In the genomic region with DNA sequence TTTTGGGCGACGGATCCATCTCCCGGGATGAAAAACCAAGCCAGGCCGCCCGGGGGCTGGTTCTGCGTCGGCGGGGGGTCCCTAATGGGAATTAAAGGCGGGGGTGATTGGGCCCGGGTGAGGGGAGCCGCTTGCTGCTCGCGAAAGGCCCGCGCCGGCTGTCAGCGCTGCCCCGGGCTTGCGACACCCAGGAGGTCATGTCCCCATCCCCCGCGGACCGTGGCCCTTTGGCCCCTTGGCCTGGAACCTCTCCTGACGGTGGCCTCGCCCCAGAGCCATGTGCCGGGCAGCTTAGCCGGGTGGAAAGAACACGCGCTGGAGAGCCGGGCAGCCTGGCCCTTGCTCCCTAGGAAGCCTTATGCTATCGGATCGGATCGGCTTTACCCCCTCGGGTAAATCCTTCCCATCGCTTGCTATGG, we compare ENCODE assay signal across 7 cellular contexts. TPM values are rescaled to one million over a fixed set of nuclear protein-coding genes. Genes with fewer than 3 reads are reported as not detected.
A peak's percentile ranks its signal among the peaks of the same experiment; 100 is the strongest.
DNase-seq lines count a peak whose midpoint lies in the region; ATAC-seq, FAIRE-seq and TF ChIP-seq lines count a peak whose summit lies in the region.
"Not testable (repeated sequence)": the region's sequence is repeated elsewhere in the genome, so short reads cannot be mapped to it uniquely, and the experiment has no call there.

No MANE protein-coding gene starts in this region.

- H3K9ac ChIP-seq in astrocyte (ENCODE audit: low read length): peak overlapping the region; percentile 83
- peak overlapping the region; percentile 57 for H3K9ac ChIP-seq in smooth muscle cell (ENCODE audit: low read depth)

- not testable (repeated sequence) for H3K9me3 Mint-ChIP-seq in astrocyte (ENCODE audit: unreplicated experiment)

- H2AFZ ChIP-seq in astrocyte (ENCODE audit: low read depth, low read length) (peak overlapping the region; percentile 88), smooth muscle cell (ENCODE audit: low read depth) (peak overlapping the region; percentile 60)

- not testable (repeated sequence) for H3K27me3 ChIP-seq in astrocyte (ENCODE audit: insufficient read depth, low read length); mononuclear cell (ENCODE audit: insufficient read depth, low read length); smooth muscle cell (ENCODE audit: low read depth)

- H3K36me3 ChIP-seq in astrocyte (ENCODE audit: insufficient read depth, low read length); smooth muscle cell (ENCODE audit: low read depth): not testable (repeated sequence)

- not testable (repeated sequence) for H3K79me2 ChIP-seq in astrocyte (ENCODE audit: insufficient read depth, low read length); smooth muscle cell (ENCODE audit: low read depth)

- ATAC-seq in HG03565 (IDR thresholded peaks at IDR 0.05; ENCODE audit: unreplicated experiment): peak; percentile 3

- H3F3A ChIP-seq in smooth muscle cell (ENCODE audit: low read depth): not testable (repeated sequence)

- under 1% methylated on average over 10 of the region's 34 CpGs for WGBS in smooth muscle cell (ENCODE audit: low lambda C conversion rate)

- not testable (repeated sequence) for H3K27me3 Mint-ChIP-seq in astrocyte (ENCODE audit: low read depth, unreplicated experiment)

- H3K4me2 ChIP-seq in astrocyte (ENCODE audit: low read length): peak overlapping the region; percentile 84
- H3K4me2 ChIP-seq in smooth muscle cell: peak overlapping the region; percentile 65

- peak overlapping the region; percentile 99 for H3K27ac Mint-ChIP-seq in astrocyte (ENCODE audit: unreplicated experiment)

- H3K4me3 ChIP-seq in WI38 (ENCODE audit: low read depth, low read length): peak overlapping the region; percentile 59
- H3K4me3 ChIP-seq in astrocyte (ENCODE audit: insufficient read depth, low read depth, low read length): peak overlapping the region; percentile 66
- peak overlapping the region; percentile 58 to 65 for H3K4me3 ChIP-seq in foreskin fibroblast (ENCODE audit: low read depth in 1 of 2, low read length in 2 of 2)
- peak overlapping the region; percentile 54 for H3K4me3 ChIP-seq in mononuclear cell (ENCODE audit: low read length)
- peak overlapping the region; percentile 58 for H3K4me3 ChIP-seq in smooth muscle cell

- not testable (repeated sequence) for DNase-seq in GM19239 (ENCODE audit: insufficient read length, low spot score); astrocyte (ENCODE audit: low read depth); foreskin fibroblast; smooth muscle cell (lab: John Stamatoyannopoulos, UW; ENCODE audit: unreplicated experiment)

- H3K4me3 Mint-ChIP-seq in astrocyte (ENCODE audit: unreplicated experiment): peak overlapping the region; percentile 89

- not testable (repeated sequence) for TF ChIP-seq CTCF in WI38 (IDR thresholded peaks at IDR 0.05; ENCODE audit: low read depth, low read length); astrocyte (IDR thresholded peaks at IDR 0.05; ENCODE audit: insufficient read depth, low read depth, low read length); foreskin fibroblast (IDR thresholded peaks at IDR 0.05; ENCODE audit: low read depth, low read length); smooth muscle cell (IDR thresholded peaks at IDR 0.05; ENCODE audit: borderline replicate concordance, insufficient read depth, poor library complexity, severe bottlenecking)

- not testable (repeated sequence) for H3K9me3 ChIP-seq in astrocyte (ENCODE audit: insufficient read depth, low read depth, low read length); mononuclear cell (ENCODE audit: low read depth, low read length); smooth muscle cell (replicated peaks; ENCODE audit: low read depth)

- H3K4me1 Mint-ChIP-seq in astrocyte (ENCODE audit: low read depth, unreplicated experiment): not testable (repeated sequence)

- peak; percentile 80 for FAIRE-seq in GM19239 (lab: Jason Lieb, UNC)
- FAIRE-seq in astrocyte (lab: Jason Lieb, UNC): not testable (repeated sequence)

- peak overlapping the region; percentile 79 for H3K27ac ChIP-seq in astrocyte (ENCODE audit: low read depth, low read length)
- H3K27ac ChIP-seq in smooth muscle cell (ENCODE audit: low read depth): peak overlapping the region; percentile 48

- not testable (repeated sequence) for H4K20me1 ChIP-seq in astrocyte (ENCODE audit: insufficient read depth, low read length); smooth muscle cell (ENCODE audit: low read depth)

- not testable (repeated sequence) for H3K36me3 Mint-ChIP-seq in astrocyte (ENCODE audit: low read depth, unreplicated experiment)

- H3K4me1 ChIP-seq in astrocyte (ENCODE audit: insufficient read depth, low read length); mononuclear cell (ENCODE audit: insufficient read depth, low read length); smooth muscle cell (ENCODE audit: low read depth): not testable (repeated sequence)

RNA-seq across cellular contexts. Expression of gene PLGLB1, which starts 55.4 kb away (rescaled TPM):
- total RNA-seq in astrocyte: 0.59 and 1.8 TPM in 2 replicates
- 2.7 TPM for total RNA-seq in mononuclear cell
- 4.3 and 6.1 TPM in 2 replicates for total RNA-seq in smooth muscle cell
- 1.00 and 1.0 TPM in 2 replicates for polyA plus RNA-seq in smooth muscle cell
